9 cellular contexts compared by ENCODE assay signal in the genomic region with DNA sequence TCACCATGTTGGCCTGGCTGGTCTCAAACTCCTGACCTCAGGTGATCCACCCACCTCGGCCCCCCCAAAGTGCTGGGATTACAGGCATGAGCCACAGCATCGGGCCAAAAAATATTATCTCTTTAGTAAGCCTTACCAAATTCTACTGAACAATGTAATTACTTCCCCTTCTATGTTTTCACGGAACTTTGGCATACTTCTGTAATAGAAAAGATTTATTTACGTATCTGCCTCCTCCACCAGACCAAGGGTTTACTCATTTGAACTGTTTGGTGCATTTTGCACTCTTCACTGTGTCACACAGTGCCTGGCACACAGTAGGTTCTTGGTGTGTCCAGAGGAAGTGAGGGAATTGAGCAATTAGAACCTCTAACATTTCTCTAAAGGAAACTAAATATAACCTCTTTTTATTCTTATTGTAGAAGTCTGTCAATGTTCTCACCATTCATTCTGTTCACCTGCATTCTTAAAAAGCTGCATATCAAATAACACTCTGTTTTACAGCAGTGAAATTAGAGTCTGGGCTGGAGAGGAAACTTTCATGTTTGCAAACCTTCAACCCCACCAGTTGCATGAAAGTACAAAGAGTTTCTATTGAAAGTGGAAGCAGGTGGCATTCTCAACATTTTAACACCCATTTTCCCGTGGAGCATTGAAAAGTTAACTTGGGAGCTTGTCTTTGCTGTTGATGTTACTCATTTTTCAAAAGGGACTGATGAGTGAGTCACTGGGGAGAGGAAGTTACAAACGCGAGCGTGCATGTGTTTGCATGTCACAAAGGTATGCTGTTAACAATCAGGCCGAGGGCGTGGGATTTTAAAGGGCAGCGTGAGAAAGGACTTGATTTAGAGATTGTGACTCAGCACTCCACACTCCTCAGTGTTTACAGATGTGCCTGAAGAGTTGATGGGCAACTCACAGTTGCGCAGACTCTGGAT.
DNase-seq lines count a peak whose midpoint lies in the region; ATAC-seq, FAIRE-seq and TF ChIP-seq lines count a peak whose summit lies in the region.
"Had no signal": no experiment of that assay in that cellular context is flagged by ENCODE, and none has a peak within 500 bp of the region (broad histone marks: within the 10 kb centered on the region; RNA-seq: fewer than 3 reads in every experiment).

No MANE protein-coding gene starts in this region.

- H3K27me3 ChIP-seq in suprapubic skin, result no peaks in the 10 kb centered on the region

- TF ChIP-seq EP300 in suprapubic skin (IDR thresholded peaks at IDR 0.05), result no peak

- peaks cover 20% of the 10 kb centered on the region for H3K4me1 ChIP-seq in suprapubic skin

- no peak for TF ChIP-seq POLR2A in suprapubic skin (IDR thresholded peaks at IDR 0.05)
- no peak for TF ChIP-seq POLR2A in GM12892 (IDR thresholded peaks at IDR 0.05; ENCODE audit: low read depth, low read length)

- WGBS in suprapubic skin, result 35% methylated on average over 12 of the region's 12 CpGs

- no peaks in the 10 kb centered on the region for H3K36me3 ChIP-seq in suprapubic skin

- DNase-seq in NCI-H1105 treated with DMSO at 0.1 percent for 48 hours (lab: John Stamatoyannopoulos, UW) (peak; percentile 2), NCI-H1105 (lab: John Stamatoyannopoulos, UW) (no peak), fibroblast of pulmonary artery (ENCODE audit: low read depth) (peak; percentile 59), suprapubic skin (ENCODE audit: low spot score in 2 of 2) (peak in 1 of 2 donors; percentile 77), GM12892 (ENCODE audit: insufficient read length) (no peak)

- H3K9me3 ChIP-seq in suprapubic skin, result no peaks in the 10 kb centered on the region

- peak overlapping the region; percentile 84 for H3K27ac ChIP-seq in suprapubic skin
- H3K27ac ChIP-seq: 22Rv1 had no signal

- H3K4me3 ChIP-seq in fibroblast of pulmonary artery (replicated peaks; ENCODE audit: low read depth, low read length) (no peak overlapping the region), suprapubic skin (no peak overlapping the region)

- ATAC-seq in GM21723 (IDR thresholded peaks at IDR 0.05; ENCODE audit: unreplicated experiment) (no peak), GM18517 (IDR thresholded peaks at IDR 0.05; ENCODE audit: unreplicated experiment) (no peak)

- no peak for TF ChIP-seq CTCF in fibroblast of pulmonary artery (IDR thresholded peaks at IDR 0.05; ENCODE audit: low read length, missing control alignments)
- TF ChIP-seq CTCF in suprapubic skin (IDR thresholded peaks at IDR 0.05), result no peak

- no peak for FAIRE-seq in GM12892 (lab: Jason Lieb, UNC)

TF ChIP-seq in PFSK-1, 5 proteins besides CTCF, POLR2A, EP300 and RAD21:
- TF ChIP-seq FOXP2 (optimal IDR thresholded peaks at IDR 0.05; ENCODE audit: borderline replicate concordance, extremely low read depth, extremely low read length, insufficient read depth) (peak; percentile 60), SIN3A (IDR thresholded peaks at IDR 0.05; ENCODE audit: borderline replicate concordance, insufficient read depth, low read length) (peak; percentile 99), TAF1 (IDR thresholded peaks at IDR 0.05; ENCODE audit: borderline replicate concordance, insufficient read depth, low read length) (peak; percentile 53; the same call in 1 of the 2 replicates), POLR2AphosphoS5 (IDR thresholded peaks at IDR 0.05; ENCODE audit: low read depth, low read length) (peak; percentile 50; the same call in 1 of the 2 replicates)
- TF ChIP-seq, protein P1, sequence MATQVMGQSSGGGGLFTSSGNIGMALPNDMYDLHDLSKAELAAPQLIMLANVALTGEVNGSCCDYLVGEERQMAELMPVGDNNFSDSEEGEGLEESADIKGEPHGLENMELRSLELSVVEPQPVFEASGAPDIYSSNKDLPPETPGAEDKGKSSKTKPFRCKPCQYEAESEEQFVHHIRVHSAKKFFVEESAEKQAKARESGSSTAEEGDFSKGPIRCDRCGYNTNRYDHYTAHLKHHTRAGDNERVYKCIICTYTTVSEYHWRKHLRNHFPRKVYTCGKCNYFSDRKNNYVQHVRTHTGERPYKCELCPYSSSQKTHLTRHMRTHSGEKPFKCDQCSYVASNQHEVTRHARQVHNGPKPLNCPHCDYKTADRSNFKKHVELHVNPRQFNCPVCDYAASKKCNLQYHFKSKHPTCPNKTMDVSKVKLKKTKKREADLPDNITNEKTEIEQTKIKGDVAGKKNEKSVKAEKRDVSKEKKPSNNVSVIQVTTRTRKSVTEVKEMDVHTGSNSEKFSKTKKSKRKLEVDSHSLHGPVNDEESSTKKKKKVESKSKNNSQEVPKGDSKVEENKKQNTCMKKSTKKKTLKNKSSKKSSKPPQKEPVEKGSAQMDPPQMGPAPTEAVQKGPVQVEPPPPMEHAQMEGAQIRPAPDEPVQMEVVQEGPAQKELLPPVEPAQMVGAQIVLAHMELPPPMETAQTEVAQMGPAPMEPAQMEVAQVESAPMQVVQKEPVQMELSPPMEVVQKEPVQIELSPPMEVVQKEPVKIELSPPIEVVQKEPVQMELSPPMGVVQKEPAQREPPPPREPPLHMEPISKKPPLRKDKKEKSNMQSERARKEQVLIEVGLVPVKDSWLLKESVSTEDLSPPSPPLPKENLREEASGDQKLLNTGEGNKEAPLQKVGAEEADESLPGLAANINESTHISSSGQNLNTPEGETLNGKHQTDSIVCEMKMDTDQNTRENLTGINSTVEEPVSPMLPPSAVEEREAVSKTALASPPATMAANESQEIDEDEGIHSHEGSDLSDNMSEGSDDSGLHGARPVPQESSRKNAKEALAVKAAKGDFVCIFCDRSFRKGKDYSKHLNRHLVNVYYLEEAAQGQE (IDR thresholded peaks at IDR 0.05; ENCODE audit: insufficient read depth in 1 of 2, low read depth in 2 of 2, low read length in 2 of 2), result peak in 1 of 2 experiments; percentile 72; a peak in 1 of 4 replicates
TF ChIP-seq in PFSK-1: peak in this region for 5.

Comparison
In these comparisons a context has a peak if more than half of its experiments do, and no peak if none do; other contexts are left out.
1. DNase-seq: peak in NCI-H1105 treated with DMSO at 0.1 percent for 48 hours (single experiment) and fibroblast of pulmonary artery (single experiment); none in NCI-H1105 (single experiment) and GM12892 (single experiment).